ENCODE assay signal across 9 cellular contexts in genomic region chr19:30029721-30030510, GRCh38.
DNase-seq lines count a peak whose midpoint lies in the region; ATAC-seq, FAIRE-seq and TF ChIP-seq lines count a peak whose summit lies in the region.
"Had no signal": no experiment of that assay in that cellular context is flagged by ENCODE, and none has a peak within 500 bp of the region (broad histone marks: within the 10 kb centered on the region; RNA-seq: fewer than 3 reads in every experiment).

No MANE protein-coding gene starts in this region.

- peaks cover 26% of the 10 kb centered on the region for H3K4me1 Mint-ChIP-seq in T-helper 1 cell treated with Interleukin-12 subunit alpha and Interleukin-12 subunit beta and Interleukin-4 antibody, amounts not matched to agents 30 μg/mL and 1 μg/mL, for 36 hours (ENCODE audit: low read depth)

- DNase-seq in GM19239 (ENCODE audit: insufficient read length, low spot score) (no peak), skeletal muscle cell (ENCODE audit: low read depth) (peak; percentile 12), dermis blood vessel endothelial cell (no peak), D721Med (ENCODE audit: insufficient read length, low spot score) (no peak)
- no peak for DNase-seq in stimulated activated CD4-positive, alpha-beta T cell treated with anti-CD3 and anti-CD28 coated beads, Interleukin-15, amount 100 ng/mL, for 24 hours
- DNase-seq: T-cell, thyroid gland had no signal

- no peak for TF ChIP-seq CTCF in D721Med (IDR thresholded peaks at IDR 0.05; ENCODE audit: insufficient read depth, missing control alignments)

- H3K27ac Mint-ChIP-seq in T-helper 1 cell treated with Interleukin-12 subunit alpha and Interleukin-12 subunit beta and Interleukin-4 antibody, amounts not matched to agents 30 μg/mL and 1 μg/mL, for 36 hours: peak overlapping the region; percentile 23

- FAIRE-seq in GM19239 (lab: Jason Lieb, UNC) (peak; percentile 31), D721Med (lab: Jason Lieb, UNC) (no peak)

- H3K4me3 ChIP-seq in skeletal muscle cell (ENCODE audit: low read depth, low read length): no peak overlapping the region
- H3K4me3 ChIP-seq: thyroid gland had no signal

- H3K36me3 Mint-ChIP-seq in T-helper 1 cell treated with Interleukin-12 subunit alpha and Interleukin-12 subunit beta and Interleukin-4 antibody, amounts not matched to agents 30 μg/mL and 1 μg/mL, for 36 hours (ENCODE audit: low read depth): peaks cover 68% of the 10 kb centered on the region

- ATAC-seq in HG02870 (IDR thresholded peaks at IDR 0.05; ENCODE audit: unreplicated experiment): peak; percentile 90
- ATAC-seq: T-cell had no signal

- peak overlapping the region; percentile 16 for H3K4me3 Mint-ChIP-seq in T-helper 1 cell treated with Interleukin-12 subunit alpha and Interleukin-12 subunit beta and Interleukin-4 antibody, amounts not matched to agents 30 μg/mL and 1 μg/mL, for 36 hours
- H3K4me3 Mint-ChIP-seq: T-cell had no signal

- H3K27me3 Mint-ChIP-seq in T-helper 1 cell treated with Interleukin-12 subunit alpha and Interleukin-12 subunit beta and Interleukin-4 antibody, amounts not matched to agents 30 μg/mL and 1 μg/mL, for 36 hours (ENCODE audit: low read depth): no peaks in the 10 kb centered on the region
- H3K27me3 Mint-ChIP-seq: T-cell had no signal

- H3K9me3 Mint-ChIP-seq in T-helper 1 cell treated with Interleukin-12 subunit alpha and Interleukin-12 subunit beta and Interleukin-4 antibody, amounts not matched to agents 30 μg/mL and 1 μg/mL, for 36 hours: peaks cover 35% of the 10 kb centered on the region
